In genomic region chr4:48853604-48854394, GRCh38 we compare ENCODE assay signal across 26 cellular contexts.
"Had no signal": no experiment of that assay in that cellular context is flagged by ENCODE, and none has a peak within 500 bp of the region (broad histone marks: within the 10 kb centered on the region; RNA-seq: fewer than 3 reads in every experiment).

No MANE protein-coding gene starts in this region.

- H3K9me3 Mint-ChIP-seq: activated CD4-positive, alpha-beta T cell treated with anti-CD3 and anti-CD28 coated beads, Interleukin-2, amount 10 ng/mL, durations not matched to agents 7 days and 5 days; activated naive CD8-positive, alpha-beta T cell treated with anti-CD3 and anti-CD28 coated beads, Interleukin-2, amount 10 ng/mL, durations not matched to agents 7 days and 5 days; activated T-cell treated with anti-CD3 and anti-CD28 coated beads, Interleukin-2, amount 50 U/mL, for 4 hours; activated T-helper 2 cell treated with anti-CD3 and anti-CD28 coated beads, Interferon-gamma antibody, Interleukin-2, Interleukin-4, amounts not matched to agents 10 μg/mL and 5 μg/mL and 100 μg/mL, durations not matched to agents 14 hours and 24 hours and 36 hours; immature natural killer cell; naive thymus-derived CD8-positive, alpha-beta T cell; T-helper 1 cell treated with Interleukin-12 subunit alpha and Interleukin-12 subunit beta and Interleukin-4 antibody, amounts not matched to agents 30 μg/mL and 1 μg/mL, for 36 hours had no signal

- H3K4me1 ChIP-seq: left lung, testis, uterus had no signal

- H3K36me3 ChIP-seq: uterus had no signal

- H3K27ac Mint-ChIP-seq: activated CD4-positive, alpha-beta T cell treated with anti-CD3 and anti-CD28 coated beads, Interleukin-2, amount 10 ng/mL, durations not matched to agents 7 days and 5 days; activated naive CD8-positive, alpha-beta T cell treated with anti-CD3 and anti-CD28 coated beads, Interleukin-2, amount 10 ng/mL, durations not matched to agents 7 days and 5 days; activated T-helper 2 cell treated with anti-CD3 and anti-CD28 coated beads, Interferon-gamma antibody, Interleukin-2, Interleukin-4, amounts not matched to agents 10 μg/mL and 5 μg/mL and 100 μg/mL, durations not matched to agents 14 hours and 24 hours and 36 hours; progenitor cell of endocrine pancreas; T-helper 1 cell treated with Interleukin-12 subunit alpha and Interleukin-12 subunit beta and Interleukin-4 antibody, amounts not matched to agents 30 μg/mL and 1 μg/mL, for 36 hours had no signal

- ATAC-seq: activated T-cell treated with anti-CD3 and anti-CD28 coated beads, Interleukin-2, amount 50 U/mL, for 4 hours; esophagus mucosa; left lung; naive thymus-derived CD8-positive, alpha-beta T cell had no signal

- H3K4me3 ChIP-seq: hepatocyte, left lung, lung, testis, uterus had no signal

- H3K4me3 Mint-ChIP-seq: activated CD4-positive, alpha-beta T cell treated with anti-CD3 and anti-CD28 coated beads, Interleukin-2, amount 10 ng/mL, durations not matched to agents 7 days and 5 days; activated naive CD8-positive, alpha-beta T cell treated with anti-CD3 and anti-CD28 coated beads, Interleukin-2, amount 10 ng/mL, durations not matched to agents 7 days and 5 days; activated T-cell treated with anti-CD3 and anti-CD28 coated beads, Interleukin-2, amount 50 U/mL, for 4 hours; immature natural killer cell; naive thymus-derived CD8-positive, alpha-beta T cell; T-helper 1 cell treated with Interleukin-12 subunit alpha and Interleukin-12 subunit beta and Interleukin-4 antibody, amounts not matched to agents 30 μg/mL and 1 μg/mL, for 36 hours had no signal

- H3K27ac ChIP-seq: hepatocyte, left lung, testis, uterus, WERI-Rb-1 had no signal

- H3K27me3 Mint-ChIP-seq: activated CD4-positive, alpha-beta T cell treated with anti-CD3 and anti-CD28 coated beads, Interleukin-2, amount 10 ng/mL, durations not matched to agents 7 days and 5 days; activated naive CD8-positive, alpha-beta T cell treated with anti-CD3 and anti-CD28 coated beads, Interleukin-2, amount 10 ng/mL, durations not matched to agents 7 days and 5 days; naive thymus-derived CD8-positive, alpha-beta T cell; progenitor cell of endocrine pancreas had no signal

- DNase-seq: activated CD4-positive, alpha-beta T cell treated with anti-CD3 and anti-CD28 coated beads, Interleukin-2, amount 10 ng/mL, durations not matched to agents 7 days and 5 days; activated CD4-positive, CD25-positive, alpha-beta regulatory T cell treated with anti-CD3 and anti-CD28 coated beads, Interleukin-2, amount 50 U/mL, for 72 hours; activated naive CD4-positive, alpha-beta T cell; activated naive CD8-positive, alpha-beta T cell treated with anti-CD3 and anti-CD28 coated beads, Interleukin-2, amount 10 ng/mL, durations not matched to agents 7 days and 5 days; activated T-cell treated with anti-CD3 and anti-CD28 coated beads, Interleukin-2, amount 50 U/mL, for 4 hours; amygdala; dermis blood vessel endothelial cell; effector CD8-positive, alpha-beta T cell; foreskin melanocyte; immature natural killer cell; kidney glomerular epithelial cell; left lung; naive thymus-derived CD8-positive, alpha-beta T cell; retina; stimulated activated CD4-positive, alpha-beta T cell treated with anti-CD3 and anti-CD28 coated beads, Interleukin-2, amount 100 ng/mL, for 48 hours; stimulated activated naive CD4-positive, alpha-beta T cell; testis; trophoblast cell; uterus; WERI-Rb-1 had no signal

- H3K27me3 ChIP-seq: hepatocyte, left lung, testis, uterus had no signal

- H2AFZ ChIP-seq: hepatocyte had no signal

- H3K4me1 Mint-ChIP-seq: activated CD4-positive, alpha-beta T cell treated with anti-CD3 and anti-CD28 coated beads, Interleukin-2, amount 10 ng/mL, durations not matched to agents 7 days and 5 days; immature natural killer cell had no signal

- H3K4me2 ChIP-seq: hepatocyte had no signal

- H3K9me3 ChIP-seq: left lung, testis, uterus had no signal
